1 cellular context compared by ENCODE assay signal in the genomic region with DNA sequence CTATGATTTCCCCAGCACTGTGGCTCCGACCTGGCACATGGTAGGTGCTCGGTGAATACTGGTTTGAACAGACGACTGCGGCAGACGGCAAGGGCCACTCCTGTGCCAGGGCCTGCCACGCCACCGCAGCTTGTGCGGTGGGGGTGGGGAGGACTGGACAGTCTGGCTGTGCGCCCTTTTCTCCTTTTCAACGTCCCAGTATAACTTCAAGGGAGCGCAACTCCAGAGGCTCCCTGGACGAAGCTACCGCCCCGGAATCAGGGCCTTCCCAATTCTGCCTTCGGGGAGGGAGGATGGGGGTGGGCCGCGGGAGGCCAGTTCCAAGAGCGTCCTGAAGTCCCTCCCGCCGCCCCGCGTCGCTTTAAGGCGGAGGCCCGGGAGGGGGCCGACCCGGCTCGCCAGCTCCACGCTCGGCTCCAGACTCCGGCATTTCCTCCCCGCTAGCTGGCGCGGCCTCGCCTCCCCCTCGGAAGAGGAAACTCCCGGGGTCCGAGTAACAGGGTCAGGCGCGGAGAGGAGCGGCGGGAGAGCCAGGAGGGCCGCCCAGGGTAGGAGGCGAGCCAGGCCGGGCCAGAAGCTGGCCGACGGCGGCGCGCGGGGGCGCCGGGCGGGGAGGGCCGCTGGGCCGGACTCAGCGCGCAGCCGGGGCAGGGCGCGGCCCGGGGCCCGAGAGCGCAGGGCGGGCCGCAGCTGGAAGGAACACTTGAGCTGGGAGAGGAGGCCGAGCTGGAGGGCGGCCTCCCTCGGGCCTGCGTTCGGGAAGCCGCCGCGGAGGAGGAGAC.
A peak's percentile ranks its signal among the peaks of the same experiment; 100 is the strongest.
TF ChIP-seq lines count a peak whose summit lies in the region.

TSS of gene ITPRIPL2 (plus strand) at position 388 of the 782 bp plus-strand sequence. CDS start 498 bp downstream, outside the sequence.

TF ChIP-seq in GM12878, 131 proteins besides CTCF, POLR2A, EP300 and RAD21 (continued from another document and continues in another):
- TF ChIP-seq E2F8 (IDR thresholded peaks at IDR 0.05; ENCODE audit: low read depth, partially characterized antibody) = no peak
- no peak; the same call in 1 of the 2 replicates for TF ChIP-seq NR2F1 (conservative IDR thresholded peaks at IDR 0.05)
- TF ChIP-seq POLR2AphosphoS2 (IDR thresholded peaks at IDR 0.05; ENCODE audit: low read depth, low read length) = no peak
- peak in 1 of 2 experiments; percentile 38; a peak in 2 of 4 replicates for TF ChIP-seq BHLHE40 (IDR thresholded peaks at IDR 0.05; ENCODE audit: borderline replicate concordance in 1 of 2, low read depth in 2 of 2, low read length in 1 of 2)
- TF ChIP-seq MAX (IDR thresholded peaks at IDR 0.05; ENCODE audit: low read depth, low read length) = no peak
- 0 out of 2 replicates have a peak, but pooled peaks have one; percentile 25 for TF ChIP-seq EED (IDR thresholded peaks at IDR 0.05; ENCODE audit: low read depth)
- TF ChIP-seq, protein P1, sequence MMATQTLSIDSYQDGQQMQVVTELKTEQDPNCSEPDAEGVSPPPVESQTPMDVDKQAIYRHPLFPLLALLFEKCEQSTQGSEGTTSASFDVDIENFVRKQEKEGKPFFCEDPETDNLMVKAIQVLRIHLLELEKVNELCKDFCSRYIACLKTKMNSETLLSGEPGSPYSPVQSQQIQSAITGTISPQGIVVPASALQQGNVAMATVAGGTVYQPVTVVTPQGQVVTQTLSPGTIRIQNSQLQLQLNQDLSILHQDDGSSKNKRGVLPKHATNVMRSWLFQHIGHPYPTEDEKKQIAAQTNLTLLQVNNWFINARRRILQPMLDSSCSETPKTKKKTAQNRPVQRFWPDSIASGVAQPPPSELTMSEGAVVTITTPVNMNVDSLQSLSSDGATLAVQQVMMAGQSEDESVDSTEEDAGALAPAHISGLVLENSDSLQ (IDR thresholded peaks at IDR 0.05) = no peak
- no peak for TF ChIP-seq ATF3 (IDR thresholded peaks at IDR 0.05; ENCODE audit: borderline replicate concordance, extremely low read depth, low read depth, low read length)
- TF ChIP-seq ZNF274 (IDR thresholded peaks at IDR 0.05; ENCODE audit: insufficient read depth, insufficient read length) = no peak
- no peak for TF ChIP-seq GABPA (IDR thresholded peaks at IDR 0.05; ENCODE audit: low read depth)
- no peak for TF ChIP-seq TCF3 (IDR thresholded peaks at IDR 0.05; ENCODE audit: borderline replicate concordance, insufficient read depth, low read depth, low read length)
- TF ChIP-seq, protein P2, sequence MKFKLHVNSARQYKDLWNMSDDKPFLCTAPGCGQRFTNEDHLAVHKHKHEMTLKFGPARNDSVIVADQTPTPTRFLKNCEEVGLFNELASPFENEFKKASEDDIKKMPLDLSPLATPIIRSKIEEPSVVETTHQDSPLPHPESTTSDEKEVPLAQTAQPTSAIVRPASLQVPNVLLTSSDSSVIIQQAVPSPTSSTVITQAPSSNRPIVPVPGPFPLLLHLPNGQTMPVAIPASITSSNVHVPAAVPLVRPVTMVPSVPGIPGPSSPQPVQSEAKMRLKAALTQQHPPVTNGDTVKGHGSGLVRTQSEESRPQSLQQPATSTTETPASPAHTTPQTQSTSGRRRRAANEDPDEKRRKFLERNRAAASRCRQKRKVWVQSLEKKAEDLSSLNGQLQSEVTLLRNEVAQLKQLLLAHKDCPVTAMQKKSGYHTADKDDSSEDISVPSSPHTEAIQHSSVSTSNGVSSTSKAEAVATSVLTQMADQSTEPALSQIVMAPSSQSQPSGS (IDR thresholded peaks at IDR 0.05; ENCODE audit: low read length) = no peak
- peak; percentile 71 for TF ChIP-seq IKZF1 (conservative IDR thresholded peaks at IDR 0.05)
- TF ChIP-seq TAF1 (IDR thresholded peaks at IDR 0.05; ENCODE audit: borderline replicate concordance, low read depth, low read length) = 0 out of 2 replicates have a peak, but pooled peaks have one; percentile 27
- TF ChIP-seq ZNF592 (IDR thresholded peaks at IDR 0.05) = no peak
- TF ChIP-seq DPF2 (IDR thresholded peaks at IDR 0.05) = no peak; the same call in 1 of the 2 replicates
- TF ChIP-seq NR2C2 (IDR thresholded peaks at IDR 0.05; ENCODE audit: borderline replicate concordance, control insufficient read depth, insufficient read length, low read depth) = no peak
- TF ChIP-seq MYC (IDR thresholded peaks at IDR 0.05; ENCODE audit: insufficient read depth, insufficient read length, insufficient replicate concordance, low read length, severe bottlenecking) = no peak
- TF ChIP-seq ZBED1 (IDR thresholded peaks at IDR 0.05; ENCODE audit: borderline replicate concordance) = no peak
- TF ChIP-seq NFYA (IDR thresholded peaks at IDR 0.05; ENCODE audit: borderline replicate concordance, low read depth, low read length) = no peak
- TF ChIP-seq ZSCAN29 (IDR thresholded peaks at IDR 0.05) = 0 out of 2 replicates have a peak, but pooled peaks have one; percentile 19
- no peak; the same call in 1 of the 2 replicates for TF ChIP-seq CHD1 (IDR thresholded peaks at IDR 0.05; ENCODE audit: low read depth, low read length)
- no peak for TF ChIP-seq KDM1A (IDR thresholded peaks at IDR 0.05; ENCODE audit: borderline replicate concordance)
- TF ChIP-seq SMARCA5 (IDR thresholded peaks at IDR 0.05) = peak; percentile 68; the same call in 1 of the 2 replicates
- no peak for TF ChIP-seq MYB (IDR thresholded peaks at IDR 0.05; ENCODE audit: borderline replicate concordance, low read depth, low read length)
- no peak for TF ChIP-seq JUNB (IDR thresholded peaks at IDR 0.05)
- no peak for TF ChIP-seq POU2F2 (IDR thresholded peaks at IDR 0.05; ENCODE audit: borderline replicate concordance, low read depth, low read length)
- TF ChIP-seq YY1 (IDR thresholded peaks at IDR 0.05; ENCODE audit: low read depth, low read length) = 0 out of 2 replicates have a peak, but pooled peaks have one; percentile 16
- no peak for TF ChIP-seq PRDM15 (CRISPR knock-in tag; IDR thresholded peaks at IDR 0.05)
- TF ChIP-seq NFIC (IDR thresholded peaks at IDR 0.05; ENCODE audit: low read depth, low read length) = no peak
- TF ChIP-seq, protein P3, sequence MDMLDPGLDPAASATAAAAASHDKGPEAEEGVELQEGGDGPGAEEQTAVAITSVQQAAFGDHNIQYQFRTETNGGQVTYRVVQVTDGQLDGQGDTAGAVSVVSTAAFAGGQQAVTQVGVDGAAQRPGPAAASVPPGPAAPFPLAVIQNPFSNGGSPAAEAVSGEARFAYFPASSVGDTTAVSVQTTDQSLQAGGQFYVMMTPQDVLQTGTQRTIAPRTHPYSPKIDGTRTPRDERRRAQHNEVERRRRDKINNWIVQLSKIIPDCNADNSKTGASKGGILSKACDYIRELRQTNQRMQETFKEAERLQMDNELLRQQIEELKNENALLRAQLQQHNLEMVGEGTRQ (IDR thresholded peaks at IDR 0.05; ENCODE audit: borderline replicate concordance, low read depth, low read length) = no peak
- TF ChIP-seq MXI1 (IDR thresholded peaks at IDR 0.05; ENCODE audit: low read depth, low read length) = peak; percentile 18; the same call in 1 of the 2 replicates
- no peak for TF ChIP-seq ZNF622 (IDR thresholded peaks at IDR 0.05)
- no peak for TF ChIP-seq BCLAF1 (IDR thresholded peaks at IDR 0.05)
- no peak for TF ChIP-seq NFXL1 (IDR thresholded peaks at IDR 0.05; ENCODE audit: borderline replicate concordance)
- no peak for TF ChIP-seq PAX8 (IDR thresholded peaks at IDR 0.05)
